10 cellular contexts compared by ENCODE assay signal in the genomic region with DNA sequence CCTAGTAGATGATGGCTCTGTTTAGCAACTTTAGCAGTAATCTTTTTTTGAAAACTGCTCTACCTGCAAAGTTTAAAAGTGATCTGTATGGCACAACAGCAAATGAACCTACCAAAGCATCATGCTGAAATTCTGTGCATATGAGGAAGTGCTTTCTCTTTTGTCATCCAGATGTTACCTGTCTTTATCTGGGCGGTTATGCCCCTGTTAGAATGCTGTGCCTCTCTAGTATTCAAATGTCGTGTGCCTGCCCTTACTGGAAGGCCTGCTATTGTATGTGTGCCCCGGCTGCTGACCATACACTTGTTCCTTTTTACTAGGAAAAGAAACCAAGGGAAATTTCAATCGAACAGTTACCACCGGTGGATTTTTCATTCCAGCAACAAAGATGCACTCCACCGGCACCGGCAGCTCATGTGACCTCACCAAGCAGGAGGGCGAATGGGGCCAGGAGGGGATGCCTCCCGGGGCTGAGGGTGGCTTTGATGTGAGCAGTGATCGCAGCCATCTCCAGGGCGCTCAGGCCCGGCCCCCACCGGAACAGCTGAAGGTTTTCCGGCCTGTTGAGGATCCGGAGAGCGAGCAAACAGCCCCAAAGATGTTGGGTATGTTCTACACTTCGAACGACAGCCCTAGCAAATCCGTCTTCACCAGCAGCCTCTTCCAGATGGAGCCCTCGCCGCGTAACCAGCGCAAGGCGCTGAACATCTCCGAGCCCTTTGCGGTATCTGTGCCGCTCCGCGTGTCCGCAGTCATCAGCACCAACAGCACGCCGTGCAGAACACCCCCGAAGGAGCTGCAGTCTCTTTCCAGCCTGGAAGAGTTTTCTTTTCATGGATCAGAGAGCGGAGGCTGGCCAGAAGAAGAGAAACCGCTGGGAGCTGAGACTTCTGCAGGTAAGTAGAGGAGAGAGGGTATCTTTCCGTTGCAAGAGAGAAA.
DNase-seq lines count a peak whose midpoint lies in the region; ATAC-seq and TF ChIP-seq lines count a peak whose summit lies in the region.
"Had no signal": no experiment of that assay in that cellular context is flagged by ENCODE, and none has a peak within 500 bp of the region (broad histone marks: within the 10 kb centered on the region; RNA-seq: fewer than 3 reads in every experiment).

No MANE protein-coding gene starts in this region.

- H3K4me1 Mint-ChIP-seq in activated B cell treated with CpG ODN at 0.5 μM for 24 hours, result peaks cover 12% of the 10 kb centered on the region
- no peaks in the 10 kb centered on the region for H3K4me1 Mint-ChIP-seq in Caco-2 (ENCODE audit: low read depth, unreplicated experiment)

- DNase-seq in GM13977 (ENCODE audit: low spot score), result peak; percentile 36
- no peak for DNase-seq in activated B cell treated with CpG ODN at 0.5 μM for 24 hours
- no peak for DNase-seq in Caco-2
- DNase-seq in hippocampal formation (lab: John Stamatoyannopoulos, UW), result no peak
- DNase-seq in DMS153 treated with DMSO at 0.1 percent for 48 hours (lab: John Stamatoyannopoulos, UW; ENCODE audit: unreplicated experiment), result no peak
- DNase-seq: activated effector memory CD4-positive, alpha-beta T cell treated with Interleukin-2 at 50 U/mL for 16 hours; thyroid gland had no signal

- CTCF ChIA-PET in activated B cell treated with CpG ODN at 0.5 μM for 24 hours (lab: Charles Lee), result interaction anchor here (1.6 kb wide), 1 partner anchor 279 kb away, joined by 3 read pairs; no protein-coding TSS in a partner anchor
- CTCF ChIA-PET in Caco-2 (lab: Charles Lee), result no interaction called here

- H3K9me3 Mint-ChIP-seq in activated B cell treated with CpG ODN at 0.5 μM for 24 hours (no peaks in the 10 kb centered on the region), Caco-2 (ENCODE audit: unreplicated experiment) (no peaks in the 10 kb centered on the region)

- intact Hi-C loops in activated B cell treated with CpG ODN at 0.5 μM for 24 hours (cut with micrococcal nuclease), result no loop called here
- intact Hi-C loops in Caco-2 (cut with micrococcal nuclease; ENCODE audit: unreplicated experiment), result no loop called here

- no peaks in the 10 kb centered on the region for H3K4me1 ChIP-seq in Caco-2
- H3K4me1 ChIP-seq: thyroid gland had no signal

- H3K4me3 Mint-ChIP-seq in activated B cell treated with CpG ODN at 0.5 μM for 24 hours, result peak overlapping the region; percentile 39
- H3K4me3 Mint-ChIP-seq in Caco-2 (ENCODE audit: unreplicated experiment), result no peak overlapping the region

- peaks cover 26% of the 10 kb centered on the region for H3K36me3 Mint-ChIP-seq in activated B cell treated with CpG ODN at 0.5 μM for 24 hours (ENCODE audit: low read depth)
- H3K36me3 Mint-ChIP-seq in Caco-2 (ENCODE audit: insufficient read depth, unreplicated experiment), result no peaks in the 10 kb centered on the region

- no peaks in the 10 kb centered on the region for H3K27me3 Mint-ChIP-seq in activated B cell treated with CpG ODN at 0.5 μM for 24 hours
- no peaks in the 10 kb centered on the region for H3K27me3 Mint-ChIP-seq in Caco-2 (ENCODE audit: insufficient read depth, unreplicated experiment)

- H3K4me3 ChIP-seq in Caco-2 (ENCODE audit: low read depth, low read length), result no peak overlapping the region
- H3K4me3 ChIP-seq: thyroid gland had no signal

- in situ Hi-C loops in GM13977 (cut with MboI; ENCODE audit: low pct_unique_long_range_greater_than_20kb, low sequenced_read_pairs, unreplicated experiment), result no loop called here

- POLR2A ChIA-PET in activated B cell treated with CpG ODN at 0.5 μM for 24 hours (lab: Charles Lee), result no interaction called here
- POLR2A ChIA-PET in Caco-2 (lab: Charles Lee), result no interaction called here

- ATAC-seq in GM19438 (IDR thresholded peaks at IDR 0.05; ENCODE audit: low read depth, unreplicated experiment) (peak; percentile 61), HG02884 (IDR thresholded peaks at IDR 0.05; ENCODE audit: unreplicated experiment) (peak; percentile 64), activated B cell treated with CpG ODN at 0.5 μM for 24 hours (ENCODE audit: low read depth) (peak; percentile 18), HG02763 (IDR thresholded peaks at IDR 0.05; ENCODE audit: unreplicated experiment) (no peak)

- no TSS peak for BruUV-seq in Caco-2 (replicated peaks; lab: Mats Ljungman, UMichigan)

- H3K9me3 ChIP-seq in Caco-2, result no peaks in the 10 kb centered on the region
- H3K9me3 ChIP-seq: thyroid gland had no signal

- H3K36me3 ChIP-seq in Caco-2 (ENCODE audit: control insufficient read depth, insufficient read depth, low read length), result no peaks in the 10 kb centered on the region

- H3K27ac Mint-ChIP-seq in activated B cell treated with CpG ODN at 0.5 μM for 24 hours, result peak overlapping the region; percentile 51
- no peak overlapping the region for H3K27ac Mint-ChIP-seq in Caco-2 (ENCODE audit: unreplicated experiment)

- TF ChIP-seq CTCF in GM13977 (IDR thresholded peaks at IDR 0.05; ENCODE audit: extremely low read depth, insufficient read depth, missing control alignments) (no peak), activated B cell treated with CpG ODN at 0.5 μM for 24 hours (IDR thresholded peaks at IDR 0.05) (no peak), Caco-2 (IDR thresholded peaks at IDR 0.05; ENCODE audit: insufficient read depth in 1 of 2, low read depth in 1 of 2, low read length in 1 of 2, severe bottlenecking in 1 of 2, unreplicated experiment in 1 of 2) (no peak)

- no peaks in the 10 kb centered on the region for H3K27me3 ChIP-seq in Caco-2 (replicated peaks; ENCODE audit: control insufficient read depth, insufficient read depth, low read length)
- H3K27me3 ChIP-seq: thyroid gland had no signal
